10 cellular contexts compared by ENCODE assay signal in genomic region chr1:161199506-161200119, GRCh38. TPM values are rescaled to one million over a fixed set of nuclear protein-coding genes. Genes with fewer than 3 reads are reported as not detected.
A peak's percentile ranks its signal among the peaks of the same experiment; 100 is the strongest.
DNase-seq lines count a peak whose midpoint lies in the region; ATAC-seq and TF ChIP-seq lines count a peak whose summit lies in the region.
"Had no signal": no experiment of that assay in that cellular context is flagged by ENCODE, and none has a peak within 500 bp of the region (broad histone marks: within the 10 kb centered on the region; RNA-seq: fewer than 3 reads in every experiment).

No MANE protein-coding gene starts in this region.

- TF ChIP-seq CTCF in left lung (IDR thresholded peaks at IDR 0.05) = no peak
- no peak for TF ChIP-seq CTCF in stomach (IDR thresholded peaks at IDR 0.05)

- H3K27ac ChIP-seq in left lung (peak overlapping the region; percentile 89 to 98), stomach (peak overlapping the region; percentile 5 to 98 (median 96))

- H3K4me1 ChIP-seq in adipocyte (ENCODE audit: control insufficient read depth, insufficient read depth, low read length) (peaks cover 89% of the 10 kb centered on the region), left lung (peaks cover 32 to 65% of the 10 kb centered on the region in 2 donors), stomach (peaks cover 27 to 90% (median 74%) of the 10 kb centered on the region in 4 donors)

- peak overlapping the region; percentile 88 for H3K9ac ChIP-seq in adipocyte (ENCODE audit: low read length)

- H3K4me3 ChIP-seq in adipocyte (ENCODE audit: low read length) (peak overlapping the region; percentile 87), left lung (no peak overlapping the region), stomach (peak overlapping the region in 1 of 4 donors; percentile 9)

- H3K27me3 ChIP-seq in adipocyte (replicated peaks; ENCODE audit: control insufficient read depth, insufficient read depth, low read length) = no peaks in the 10 kb centered on the region
- H3K27me3 ChIP-seq in left lung = no peaks in the 10 kb centered on the region
- H3K27me3 ChIP-seq in stomach = peaks cover 0 to 8% (median 0%) of the 10 kb centered on the region in 3 donors

- peak; percentile 26 for DNase-seq in NCI-H82 (lab: John Stamatoyannopoulos, UW)
- no peak for DNase-seq in NCI-H82 treated with DMSO at 0.1 percent for 48 hours (lab: John Stamatoyannopoulos, UW; ENCODE audit: unreplicated experiment)
- no peak for DNase-seq in adipocyte (ENCODE audit: low read depth)
- DNase-seq in left lung = no peak
- no peak for DNase-seq in stomach
- DNase-seq in activated CD4-positive, CD25-positive, alpha-beta regulatory T cell treated with anti-CD3 and anti-CD28 coated beads, Interleukin-2, amount 50 U/mL, for 72 hours = no peak
- no peak for DNase-seq in activated effector memory CD4-positive, alpha-beta T cell treated with Interleukin-2 at 50 U/mL for 16 hours

- TF ChIP-seq EP300 in stomach (IDR thresholded peaks at IDR 0.05) = no peak

- no peaks in the 10 kb centered on the region for H3K9me3 ChIP-seq in adipocyte (ENCODE audit: control insufficient read depth, low read length)
- H3K9me3 ChIP-seq in left lung = no peaks in the 10 kb centered on the region
- H3K9me3 ChIP-seq in stomach = no peaks in the 10 kb centered on the region

- 51 to 70% (median 60%) methylated on average over 5 of the region's 5 CpGs for WGBS in stomach, 5 donors

- no peak for TF ChIP-seq POLR2A in stomach (IDR thresholded peaks at IDR 0.05)

- ATAC-seq in left lung = no peak
- no peak for ATAC-seq in HG03159 (IDR thresholded peaks at IDR 0.05; ENCODE audit: unreplicated experiment)

- intact Hi-C loops in left lung (cut with DNase I) = no loop called here
- intact Hi-C loops in stomach (cut with DNase I; ENCODE audit: low total_unique reads) = no loop called here

- H3K36me3 ChIP-seq in adipocyte (ENCODE audit: control insufficient read depth, insufficient read depth, low read length, severe bottlenecking) (peaks cover 23% of the 10 kb centered on the region), left lung (peaks cover 0 to 4% of the 10 kb centered on the region in 2 donors), stomach (peaks cover 3 to 17% (median 15%) of the 10 kb centered on the region in 4 donors)

RNA-seq across cellular contexts. Expression of gene ADAMTS4, which starts 0.8 kb away (rescaled TPM):
- 10 to 100 TPM; 13.4 to 15.4 TPM for total RNA-seq in left lung
- 10 to 100 TPM in 2 of 5 donors, 1 to 10 TPM in 2, under 1 TPM in 1; 0.89 to 20.6 (median 2.8) TPM for total RNA-seq in stomach
- 1 to 10 TPM; 1.1 to 4.2 (median 1.4) TPM for polyA plus RNA-seq in stomach
- total RNA-seq: A172 had no signal

RNA-seq across cellular contexts. Expression of gene NDUFS2, which starts 2.6 kb away (rescaled TPM):
- total RNA-seq in left lung = 10 to 100 TPM; 67.7 to 78.6 TPM
- total RNA-seq in stomach = 100 to 1,000 TPM in 2 of 5 donors, 10 to 100 TPM in 2, 1 to 10 TPM in 1; 9.9 to 165 (median 85.7) TPM
- polyA plus RNA-seq in stomach = 10 to 100 TPM; 55.6 to 83.4 (median 81.9) TPM

RNA-seq across cellular contexts. Expression of gene FCER1G, which starts 15.5 kb away (rescaled TPM):
- total RNA-seq in left lung = 100 to 1,000 TPM; 102 to 329 TPM
- total RNA-seq in stomach = 10 to 100 TPM in 2 of 5 donors, 1 to 10 TPM in 2, not detected in 1; 1.4 to 27.0 (median 7.4) TPM
- polyA plus RNA-seq in stomach = 100 to 1,000 TPM in 1 of 3 donors, 10 to 100 TPM in 2; 35.4 to 101 (median 50.6) TPM
- total RNA-seq: A172 had no signal

RNA-seq across cellular contexts. Expression of gene B4GALT3, which starts 22.3 kb away (rescaled TPM):
- total RNA-seq in left lung = 10 to 100 TPM; 35.3 to 35.8 TPM
- total RNA-seq in stomach = 10 to 100 TPM; 12.2 to 25.8 (median 17.3) TPM
- polyA plus RNA-seq in stomach = 10 to 100 TPM; 17.5 to 21.7 (median 18.8) TPM

RNA-seq across cellular contexts. Expression of gene APOA2, which starts 23.8 kb away (rescaled TPM):
- total RNA-seq in left lung (not detected), stomach (1 to 10 TPM in 1 of 5 donors, not detected in 4; 5.3 TPM)
- polyA plus RNA-seq in stomach = not detected
- total RNA-seq: A172, LHCN-M2 had no signal
